In genomic region chr11:118434123-118434552, GRCh38 we compare ENCODE assay signal across 8 cellular contexts. TPM values are rescaled to one million over a fixed set of nuclear protein-coding genes. Genes with fewer than 3 reads are reported as not detected.
DNase-seq lines count a peak whose midpoint lies in the region; ATAC-seq and TF ChIP-seq lines count a peak whose summit lies in the region.

No MANE protein-coding gene starts in this region.

- peaks cover 19% of the 10 kb centered on the region for H3K4me1 Mint-ChIP-seq in activated CD4-positive, alpha-beta T cell treated with anti-CD3 and anti-CD28 coated beads, Interleukin-2, amount 10 ng/mL, durations not matched to agents 7 days and 5 days
- peaks cover 23% of the 10 kb centered on the region for H3K4me1 Mint-ChIP-seq in T-helper 1 cell treated with Interleukin-12 subunit alpha and Interleukin-12 subunit beta and Interleukin-4 antibody, amounts not matched to agents 30 μg/mL and 1 μg/mL, for 36 hours (ENCODE audit: low read depth)

- H3K4me1 ChIP-seq in gastroesophageal sphincter (peaks cover 0 to 39% (median 8%) of the 10 kb centered on the region in 3 donors), spleen (peaks cover 7 to 44% (median 28%) of the 10 kb centered on the region in 6 donors)

- H3K27me3 ChIP-seq in gastroesophageal sphincter (no peaks in the 10 kb centered on the region), spleen (replicated peaks in 1 of 7) (peaks cover 0 to 3% (median 0%) of the 10 kb centered on the region in 7 donors)

- H3K36me3 ChIP-seq in gastroesophageal sphincter (no peaks in the 10 kb centered on the region), spleen (no peaks in the 10 kb centered on the region)

- CTCF ChIA-PET in activated CD4-positive, alpha-beta T cell treated with anti-CD3 and anti-CD28 coated beads, Interleukin-2, amount 10 ng/mL, durations not matched to agents 7 days and 5 days (lab: Charles Lee) = interaction anchor here (0.7 to 2.4 kb wide), 6 partner anchors 11 to 75 kb away, joined by 3 to 8 read pairs (median 4); no protein-coding TSS in a partner anchor

- H3K36me3 Mint-ChIP-seq in activated CD4-positive, alpha-beta T cell treated with anti-CD3 and anti-CD28 coated beads, Interleukin-2, amount 10 ng/mL, durations not matched to agents 7 days and 5 days (ENCODE audit: low read depth) = peaks cover 4% of the 10 kb centered on the region
- H3K36me3 Mint-ChIP-seq in T-helper 1 cell treated with Interleukin-12 subunit alpha and Interleukin-12 subunit beta and Interleukin-4 antibody, amounts not matched to agents 30 μg/mL and 1 μg/mL, for 36 hours (ENCODE audit: low read depth) = peaks cover 2% of the 10 kb centered on the region

- intact Hi-C loops in spleen (cut with DNase I; ENCODE audit: low total_unique reads) = no loop called here

- peak overlapping the region; percentile 85 for H3K4me3 Mint-ChIP-seq in activated CD4-positive, alpha-beta T cell treated with anti-CD3 and anti-CD28 coated beads, Interleukin-2, amount 10 ng/mL, durations not matched to agents 7 days and 5 days
- H3K4me3 Mint-ChIP-seq in T-helper 1 cell treated with Interleukin-12 subunit alpha and Interleukin-12 subunit beta and Interleukin-4 antibody, amounts not matched to agents 30 μg/mL and 1 μg/mL, for 36 hours = peak overlapping the region; percentile 85

- POLR2A ChIA-PET in activated CD4-positive, alpha-beta T cell treated with anti-CD3 and anti-CD28 coated beads, Interleukin-2, amount 10 ng/mL, durations not matched to agents 7 days and 5 days (lab: Charles Lee) = interaction anchor here (0.7 to 1.0 kb wide), 3 partner anchors 225 to 250 kb away, joined by 3 to 4 read pairs (median 4); no protein-coding TSS in a partner anchor

- 0 to 10% methylated on average over 3 to 8 of the region's 9 CpGs for WGBS in gastroesophageal sphincter (ENCODE audit: low coverage in 1 of 2), 2 donors
- 1 to 3% (median 2%) methylated on average over 9 of the region's 9 CpGs for WGBS in spleen, 5 donors

- TF ChIP-seq CTCF in gastroesophageal sphincter (IDR thresholded peaks at IDR 0.05) (no peak), spleen (IDR thresholded peaks at IDR 0.05 in 8 of 11, conservative IDR thresholded peaks at IDR 0.05 in 3 of 11) (no peak)

- H3K27ac ChIP-seq in gastroesophageal sphincter (no peak overlapping the region), spleen (peak overlapping the region in 3 of 8 donors; percentile 94 to 96 (median 95))

- ATAC-seq in gastroesophageal sphincter (no peak), HG02885 (IDR thresholded peaks at IDR 0.05; ENCODE audit: poor library complexity, unreplicated experiment) (no peak)

- H3K9me3 Mint-ChIP-seq in activated CD4-positive, alpha-beta T cell treated with anti-CD3 and anti-CD28 coated beads, Interleukin-2, amount 10 ng/mL, durations not matched to agents 7 days and 5 days = no peaks in the 10 kb centered on the region
- no peaks in the 10 kb centered on the region for H3K9me3 Mint-ChIP-seq in T-helper 1 cell treated with Interleukin-12 subunit alpha and Interleukin-12 subunit beta and Interleukin-4 antibody, amounts not matched to agents 30 μg/mL and 1 μg/mL, for 36 hours

- TF ChIP-seq POLR2A in gastroesophageal sphincter (IDR thresholded peaks at IDR 0.05) = no peak
- TF ChIP-seq POLR2A in spleen (IDR thresholded peaks at IDR 0.05) = no peak
- no peak for TF ChIP-seq POLR2A in erythroblast (IDR thresholded peaks at IDR 0.05; ENCODE audit: low read length)

- H3K4me3 ChIP-seq in gastroesophageal sphincter (peak overlapping the region; percentile 72 to 99), spleen (peak overlapping the region; percentile 62 to 98 (median 94))

- no peaks in the 10 kb centered on the region for H3K27me3 Mint-ChIP-seq in activated CD4-positive, alpha-beta T cell treated with anti-CD3 and anti-CD28 coated beads, Interleukin-2, amount 10 ng/mL, durations not matched to agents 7 days and 5 days
- H3K27me3 Mint-ChIP-seq in T-helper 1 cell treated with Interleukin-12 subunit alpha and Interleukin-12 subunit beta and Interleukin-4 antibody, amounts not matched to agents 30 μg/mL and 1 μg/mL, for 36 hours (ENCODE audit: low read depth) = peaks cover 16% of the 10 kb centered on the region

- TF ChIP-seq EP300 in gastroesophageal sphincter (IDR thresholded peaks at IDR 0.05) = no peak

- peak overlapping the region; percentile 96 for H3K27ac Mint-ChIP-seq in activated CD4-positive, alpha-beta T cell treated with anti-CD3 and anti-CD28 coated beads, Interleukin-2, amount 10 ng/mL, durations not matched to agents 7 days and 5 days
- peak overlapping the region; percentile 90 for H3K27ac Mint-ChIP-seq in T-helper 1 cell treated with Interleukin-12 subunit alpha and Interleukin-12 subunit beta and Interleukin-4 antibody, amounts not matched to agents 30 μg/mL and 1 μg/mL, for 36 hours

- H3K9me3 ChIP-seq in gastroesophageal sphincter (no peaks in the 10 kb centered on the region), spleen (no peaks in the 10 kb centered on the region)

- DNase-seq in activated CD4-positive, alpha-beta T cell treated with anti-CD3 and anti-CD28 coated beads, Interleukin-2, amount 10 ng/mL, durations not matched to agents 7 days and 5 days = no peak
- no peak for DNase-seq in activated CD4-positive, alpha-beta T cell treated with anti-CD3 and anti-CD28 coated beads, Interleukin-2, amount 50 U/mL, for 4 hours
- DNase-seq in spleen (no peak), RPMI8226 (no peak), erythroblast (lab: John Stamatoyannopoulos, UW) (no peak)

RNA-seq across cellular contexts. Expression of gene KMT2A, which starts 2.2 kb away (rescaled TPM):
- total RNA-seq in activated CD4-positive, alpha-beta T cell treated with anti-CD3 and anti-CD28 coated beads, Interleukin-2, amount 10 ng/mL, durations not matched to agents 7 days and 5 days = 100 to 1,000 TPM in 1 of 2 experiments, 10 to 100 TPM in 1; 93.4 to 102 TPM
- 100 to 1,000 TPM in 1 of 4 donors, 10 to 100 TPM in 3; 42.3 to 116 (median 74.8) TPM for total RNA-seq in gastroesophageal sphincter
- total RNA-seq in spleen = 100 to 1,000 TPM in 6 of 7 donors, 10 to 100 TPM in 1; 97.4 to 134 (median 105) TPM
- polyA plus RNA-seq in spleen = 10 to 100 TPM in 1 of 3 donors, 1 to 10 TPM in 2; 5.9 to 11.9 (median 7.9) TPM

RNA-seq across cellular contexts. Expression of gene ATP5MG, which starts 32.7 kb away (rescaled TPM):
- total RNA-seq in activated CD4-positive, alpha-beta T cell treated with anti-CD3 and anti-CD28 coated beads, Interleukin-2, amount 10 ng/mL, durations not matched to agents 7 days and 5 days = 100 to 1,000 TPM; 195 to 272 TPM
- 10 to 100 TPM; 59.8 to 79.4 (median 70.2) TPM for total RNA-seq in gastroesophageal sphincter
- total RNA-seq in spleen = 100 to 1,000 TPM in 4 of 7 donors, 10 to 100 TPM in 3; 34.5 to 154 (median 135) TPM
- 100 to 1,000 TPM; 178 to 258 (median 232) TPM for polyA plus RNA-seq in spleen
